23 cellular contexts compared by ENCODE assay signal in genomic region chr9:73995836-73996235, GRCh38.
"Had no signal": no experiment of that assay in that cellular context is flagged by ENCODE, and none has a peak within 500 bp of the region (broad histone marks: within the 10 kb centered on the region; RNA-seq: fewer than 3 reads in every experiment).

No MANE protein-coding gene starts in this region.

- H3K9ac ChIP-seq: neural progenitor cell had no signal

- H2AFZ ChIP-seq: neural progenitor cell had no signal

- H3K36me3 ChIP-seq: esophagus muscularis mucosa, left lung, neural progenitor cell, ovary, right lobe of liver, thoracic aorta, tibial nerve, upper lobe of left lung, uterus had no signal

- H3K9me3 ChIP-seq: esophagus muscularis mucosa, ovary, right lobe of liver, thoracic aorta, tibial nerve, upper lobe of left lung, uterus had no signal

- H3K4me3 ChIP-seq: coronary artery, esophagus muscularis mucosa, left lung, neural progenitor cell, ovary, right lobe of liver, thoracic aorta, tibial nerve, upper lobe of left lung, uterus had no signal

- H3K4me2 ChIP-seq: neural progenitor cell had no signal

- H3K4me1 ChIP-seq: esophagus muscularis mucosa, left lung, right lobe of liver, tibial nerve, upper lobe of left lung, uterus had no signal

- DNase-seq: central memory CD4-positive, alpha-beta T cell; effector memory CD8-positive, alpha-beta T cell; head of caudate nucleus; kidney; left lung; mesendoderm; midbrain; naive thymus-derived CD4-positive, alpha-beta T cell; nucleus accumbens; ovary; retina; right lobe of liver; small intestine; stimulated activated CD4-positive, alpha-beta T cell treated with anti-CD3 and anti-CD28 coated beads, Interleukin-15, amount 100 ng/mL, for 24 hours; stimulated activated CD4-positive, alpha-beta T cell treated with anti-CD3 and anti-CD28 coated beads, Interleukin-2, amount 100 ng/mL, for 48 hours; stimulated activated naive B cell treated with anti-CD40 and anti-IgM and Interleukin-4, amounts not matched to agents 10 μg/mL and 1 μg/mL and 100 μg/mL, for 72 hours; upper lobe of left lung; uterus had no signal

- H3K27me3 ChIP-seq: esophagus muscularis mucosa, left lung, neural progenitor cell, ovary, right lobe of liver, tibial nerve, upper lobe of left lung, uterus had no signal

- H3K27ac ChIP-seq: coronary artery, esophagus muscularis mucosa, left lung, neural progenitor cell, ovary, right lobe of liver, thoracic aorta, tibial nerve, upper lobe of left lung, uterus had no signal
